Comparison of ENCODE assay signal across 20 cellular contexts in the genomic region with DNA sequence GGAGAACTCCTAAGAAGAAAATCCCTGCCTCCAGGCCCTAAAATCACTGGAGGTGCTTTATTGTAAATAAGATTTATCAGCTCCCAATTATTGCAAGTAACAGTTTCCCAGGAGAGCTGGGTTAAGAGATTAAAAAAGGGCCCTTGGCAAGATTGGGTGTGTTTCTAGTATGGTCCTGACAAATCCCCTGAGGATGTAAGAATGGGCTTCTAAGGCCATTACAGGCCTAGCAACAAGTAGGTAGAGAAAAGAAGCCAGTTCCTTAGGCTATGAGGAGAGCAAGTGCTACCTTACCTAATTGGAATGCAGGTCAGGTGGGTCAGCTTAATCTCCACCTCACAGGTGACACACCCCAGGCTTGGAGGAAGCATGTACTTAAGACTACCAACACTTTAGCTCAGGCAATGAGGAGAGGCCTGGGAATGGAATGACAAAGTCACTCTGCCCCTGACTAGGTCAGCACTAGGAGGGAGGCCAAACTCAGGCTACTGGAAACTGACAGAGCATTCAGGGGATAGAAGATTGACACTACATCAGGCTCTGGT. TPM values are rescaled to one million over a fixed set of nuclear protein-coding genes. Genes with fewer than 3 reads are reported as not detected.
DNase-seq lines count a peak whose midpoint lies in the region; ATAC-seq and TF ChIP-seq lines count a peak whose summit lies in the region.
"Had no signal": no experiment of that assay in that cellular context is flagged by ENCODE, and none has a peak within 500 bp of the region (broad histone marks: within the 10 kb centered on the region; RNA-seq: fewer than 3 reads in every experiment).

No MANE protein-coding gene starts in this region.

- peaks cover 43% of the 10 kb centered on the region for H3K4me1 Mint-ChIP-seq in Caco-2 (ENCODE audit: low read depth, unreplicated experiment)
- H3K4me1 Mint-ChIP-seq: activated CD4-positive, alpha-beta memory T cell treated with anti-CD3 and anti-CD28 coated beads, Interleukin-2, amount 10 ng/mL, durations not matched to agents 7 days and 5 days; activated naive CD8-positive, alpha-beta T cell treated with anti-CD3 and anti-CD28 coated beads, Interleukin-2, amount 50 U/mL, for 24 hours; central memory CD8-positive, alpha-beta T cell had no signal

- ATAC-seq in lung (ENCODE audit: insufficient read depth, low FRiP score), result peak; percentile 89
- ATAC-seq: activated naive CD8-positive, alpha-beta T cell treated with anti-CD3 and anti-CD28 coated beads, Interleukin-2, amount 50 U/mL, for 24 hours; activated T-cell treated with anti-CD3 and anti-CD28 coated beads, Interleukin-2, amount 50 U/mL, for 72 hours; CD8-positive, alpha-beta T cell had no signal

- DNase-seq in Caco-2 (peak; percentile 73 to 86), colonic mucosa (peak; percentile 68), lung (ENCODE audit: low spot score) (peak; percentile 73), Kasumi-1 (lab: John Stamatoyannopoulos, UW) (no peak), SKM-1 (lab: John Stamatoyannopoulos, UW; ENCODE audit: unreplicated experiment) (no peak), NCI-H446 (lab: John Stamatoyannopoulos, UW) (no peak), occipital lobe (lab: John Stamatoyannopoulos, UW) (no peak)
- DNase-seq: activated CD4-positive, alpha-beta memory T cell treated with anti-CD3 and anti-CD28 coated beads, Interleukin-2, amount 10 ng/mL, durations not matched to agents 7 days and 5 days; activated naive CD8-positive, alpha-beta T cell treated with anti-CD3 and anti-CD28 coated beads, Interleukin-2, amount 50 U/mL, for 24 hours; activated T-cell treated with anti-CD3 and anti-CD28 coated beads, Interleukin-2, amount 50 U/mL, for 72 hours; CD8-positive, alpha-beta T cell; MM.1S; NCI-H187; NCI-H524; psoas muscle; stimulated activated naive B cell treated with anti-CD40 and anti-IgM and Interleukin-4, amounts not matched to agents 10 μg/mL and 1 μg/mL and 100 μg/mL, for 72 hours; uterus had no signal

- H3K36me3 ChIP-seq in Caco-2 (ENCODE audit: control insufficient read depth, insufficient read depth, low read length) (no peaks in the 10 kb centered on the region), HUES48 (ENCODE audit: control insufficient read depth, insufficient read depth, low read length) (no peaks in the 10 kb centered on the region), colonic mucosa (no peaks in the 10 kb centered on the region), lung (ENCODE audit: control insufficient read depth in 2 of 2, insufficient read depth in 2 of 2, low read length in 2 of 2) (no peaks in the 10 kb centered on the region)
- H3K36me3 ChIP-seq: uterus had no signal

- H3K9me3 Mint-ChIP-seq in Caco-2 (ENCODE audit: unreplicated experiment), result no peaks in the 10 kb centered on the region
- H3K9me3 Mint-ChIP-seq: activated CD4-positive, alpha-beta memory T cell treated with anti-CD3 and anti-CD28 coated beads, Interleukin-2, amount 10 ng/mL, durations not matched to agents 7 days and 5 days; activated naive CD8-positive, alpha-beta T cell treated with anti-CD3 and anti-CD28 coated beads, Interleukin-2, amount 50 U/mL, for 24 hours; activated T-cell treated with anti-CD3 and anti-CD28 coated beads, Interleukin-2, amount 50 U/mL, for 72 hours; CD8-positive, alpha-beta T cell; central memory CD8-positive, alpha-beta T cell; nephron; stimulated activated naive B cell treated with anti-CD40 and anti-IgM and Interleukin-4, amounts not matched to agents 10 μg/mL and 1 μg/mL and 100 μg/mL, for 72 hours had no signal

- CTCF ChIA-PET in Caco-2 (lab: Charles Lee), result no interaction called here

- BruUV-seq in Caco-2 (replicated peaks; lab: Mats Ljungman, UMichigan), result no TSS peak

- H3K9ac ChIP-seq in HUES48 (ENCODE audit: low read depth, low read length), result no peak overlapping the region
- H3K9ac ChIP-seq in colonic mucosa (ENCODE audit: low read depth in 2 of 2, low read length in 2 of 2), result no peak overlapping the region

- H3K4me3 Mint-ChIP-seq in Caco-2 (ENCODE audit: unreplicated experiment), result no peak overlapping the region
- H3K4me3 Mint-ChIP-seq: activated CD4-positive, alpha-beta memory T cell treated with anti-CD3 and anti-CD28 coated beads, Interleukin-2, amount 10 ng/mL, durations not matched to agents 7 days and 5 days; activated naive CD8-positive, alpha-beta T cell treated with anti-CD3 and anti-CD28 coated beads, Interleukin-2, amount 50 U/mL, for 24 hours; activated T-cell treated with anti-CD3 and anti-CD28 coated beads, Interleukin-2, amount 50 U/mL, for 72 hours; CD8-positive, alpha-beta T cell; central memory CD8-positive, alpha-beta T cell; nephron; stimulated activated naive B cell treated with anti-CD40 and anti-IgM and Interleukin-4, amounts not matched to agents 10 μg/mL and 1 μg/mL and 100 μg/mL, for 72 hours had no signal

- peak overlapping the region; percentile 80 for H3K27ac Mint-ChIP-seq in Caco-2 (ENCODE audit: unreplicated experiment)
- H3K27ac Mint-ChIP-seq: activated CD4-positive, alpha-beta memory T cell treated with anti-CD3 and anti-CD28 coated beads, Interleukin-2, amount 10 ng/mL, durations not matched to agents 7 days and 5 days; activated naive CD8-positive, alpha-beta T cell treated with anti-CD3 and anti-CD28 coated beads, Interleukin-2, amount 50 U/mL, for 24 hours; activated T-cell treated with anti-CD3 and anti-CD28 coated beads, Interleukin-2, amount 50 U/mL, for 72 hours; CD8-positive, alpha-beta T cell; stimulated activated naive B cell treated with anti-CD40 and anti-IgM and Interleukin-4, amounts not matched to agents 10 μg/mL and 1 μg/mL and 100 μg/mL, for 72 hours had no signal

- no peaks in the 10 kb centered on the region for H3K36me3 Mint-ChIP-seq in Caco-2 (ENCODE audit: insufficient read depth, unreplicated experiment)
- H3K36me3 Mint-ChIP-seq: CD8-positive, alpha-beta T cell; stimulated activated naive B cell treated with anti-CD40 and anti-IgM and Interleukin-4, amounts not matched to agents 10 μg/mL and 1 μg/mL and 100 μg/mL, for 72 hours had no signal

- no peaks in the 10 kb centered on the region for H3K27me3 ChIP-seq in Caco-2 (replicated peaks; ENCODE audit: control insufficient read depth, insufficient read depth, low read length)
- H3K27me3 ChIP-seq in HUES48 (ENCODE audit: control insufficient read depth, insufficient read depth, low read length), result no peaks in the 10 kb centered on the region
- H3K27me3 ChIP-seq in colonic mucosa, result no peaks in the 10 kb centered on the region
- no peaks in the 10 kb centered on the region for H3K27me3 ChIP-seq in lung (ENCODE audit: control insufficient read depth, insufficient read depth)
- H3K27me3 ChIP-seq: uterus had no signal

- no peak for TF ChIP-seq CTCF in Caco-2 (IDR thresholded peaks at IDR 0.05; ENCODE audit: insufficient read depth in 1 of 2, low read depth in 1 of 2, low read length in 1 of 2, severe bottlenecking in 1 of 2, unreplicated experiment in 1 of 2)
- no peak for TF ChIP-seq CTCF in colonic mucosa (IDR thresholded peaks at IDR 0.05)
- no peak for TF ChIP-seq CTCF in lung (IDR thresholded peaks at IDR 0.05; ENCODE audit: control extremely low read depth, extremely low read depth)

- H3K27me3 Mint-ChIP-seq in Caco-2 (ENCODE audit: insufficient read depth, unreplicated experiment), result no peaks in the 10 kb centered on the region
- H3K27me3 Mint-ChIP-seq: central memory CD8-positive, alpha-beta T cell had no signal

- H3K4me3 ChIP-seq in Caco-2 (ENCODE audit: low read depth, low read length), result no peak overlapping the region
- no peak overlapping the region for H3K4me3 ChIP-seq in HUES48 (ENCODE audit: low read depth, low read length)
- H3K4me3 ChIP-seq in colonic mucosa, result no peak overlapping the region
- no peak overlapping the region for H3K4me3 ChIP-seq in lung
- H3K4me3 ChIP-seq: psoas muscle, uterus had no signal

- H3K4me1 ChIP-seq in Caco-2 (peaks cover 50% of the 10 kb centered on the region), HUES48 (ENCODE audit: control insufficient read depth, insufficient read depth, low read length) (peaks cover 3% of the 10 kb centered on the region), colonic mucosa (no peaks in the 10 kb centered on the region), lung (ENCODE audit: control insufficient read depth in 2 of 2, insufficient read depth in 2 of 2, low read length in 2 of 2) (no peaks in the 10 kb centered on the region)
- H3K4me1 ChIP-seq: uterus had no signal

- H3K27ac ChIP-seq in HUES48 (ENCODE audit: low read depth, low read length) (peak overlapping the region; percentile 40), colonic mucosa (no peak overlapping the region), lung (ENCODE audit: low read depth in 1 of 2, low read length in 1 of 2) (peak overlapping the region in 1 of 2 donors; percentile 39)
- H3K27ac ChIP-seq: psoas muscle, uterus had no signal

- POLR2A ChIA-PET in Caco-2 (lab: Charles Lee), result no interaction called here

- intact Hi-C loops in Caco-2 (cut with micrococcal nuclease; ENCODE audit: unreplicated experiment), result loop anchor here (1.0 kb wide), 1 partner anchor 33 kb away; no protein-coding TSS in a partner anchor
- intact Hi-C loops in colonic mucosa (cut with DNase I), result no loop called here

- no peaks in the 10 kb centered on the region for H3K9me3 ChIP-seq in Caco-2
- no peaks in the 10 kb centered on the region for H3K9me3 ChIP-seq in HUES48 (ENCODE audit: control insufficient read depth, insufficient read depth, low read length)
- no peaks in the 10 kb centered on the region for H3K9me3 ChIP-seq in colonic mucosa
- H3K9me3 ChIP-seq in lung (ENCODE audit: control insufficient read depth in 2 of 2, insufficient read depth in 1 of 2, low read length in 1 of 2), result no peaks in the 10 kb centered on the region
- H3K9me3 ChIP-seq: psoas muscle, uterus had no signal

RNA-seq across cellular contexts. Expression of gene OTUD7B, which starts 6.8 kb away (rescaled TPM):
- total RNA-seq in Caco-2 (2022), result 18.3 and 19.6 TPM in 2 replicates
- total RNA-seq in colonic mucosa, result 10 to 100 TPM; 33.7 to 38.7 TPM
- 10 to 100 TPM; 26.4 to 28.3 TPM for total RNA-seq in lung
- polyA plus RNA-seq in lung, result 1 to 10 TPM; 4.0 to 7.9 TPM
- 7.3 TPM for total RNA-seq in occipital lobe

RNA-seq across cellular contexts. Expression of gene VPS45, which starts 50.3 kb away (rescaled TPM):
- total RNA-seq in Caco-2 (2022) (19.8 and 25.0 TPM in 2 replicates), colonic mucosa (10 to 100 TPM; 30.3 to 30.6 TPM), lung (10 to 100 TPM; 31.0 to 86.7 TPM), occipital lobe (84.2 TPM)
- 10 to 100 TPM; 16.3 to 21.1 TPM for polyA plus RNA-seq in lung

Comparison
In these comparisons a context has a peak if more than half of its experiments do, and no peak if none do; other contexts are left out.
1. DNase-seq: peak in Caco-2 (2 of 2), colonic mucosa (single experiment) and lung (single experiment); none in Kasumi-1 (0 of 2), SKM-1 (single experiment), NCI-H446 (0 of 2) and occipital lobe (single experiment).